ENCODE assay signal across 9 cellular contexts in genomic region chr2:234308073-234308813, GRCh38.
DNase-seq lines count a peak whose midpoint lies in the region; ATAC-seq and TF ChIP-seq lines count a peak whose summit lies in the region.
"Had no signal": no experiment of that assay in that cellular context is flagged by ENCODE, and none has a peak within 500 bp of the region (broad histone marks: within the 10 kb centered on the region; RNA-seq: fewer than 3 reads in every experiment).

No MANE protein-coding gene starts in this region.

- no peak for ATAC-seq in HG03196 (IDR thresholded peaks at IDR 0.05; ENCODE audit: unreplicated experiment)
- no peak for ATAC-seq in GM21528 (IDR thresholded peaks at IDR 0.05; ENCODE audit: low FRiP score, unreplicated experiment)
- ATAC-seq in HG03432 (IDR thresholded peaks at IDR 0.05; ENCODE audit: unreplicated experiment) = no peak
- no peak for ATAC-seq in GM21576 (IDR thresholded peaks at IDR 0.05; ENCODE audit: unreplicated experiment)

- H3K79me2 ChIP-seq in DOHH2 (ENCODE audit: control insufficient read depth, low read length) (no peaks in the 10 kb centered on the region), OCI-LY1 (ENCODE audit: insufficient read depth, low read length) (no peaks in the 10 kb centered on the region)

- no peaks in the 10 kb centered on the region for H3K9me2 ChIP-seq in DOHH2 (replicated peaks; ENCODE audit: control insufficient read depth, low read length)
- no peaks in the 10 kb centered on the region for H3K9me2 ChIP-seq in OCI-LY1 (ENCODE audit: low read depth, low read length)

- peak; percentile 86 for DNase-seq in brain microvascular endothelial cell
- DNase-seq: left cardiac atrium had no signal

- H3K4me3 ChIP-seq in DOHH2 (ENCODE audit: low read length) = peak overlapping the region; percentile 27
- H3K4me3 ChIP-seq in OCI-LY1 (ENCODE audit: low read depth, low read length, poor library complexity, severe bottlenecking) = no peak overlapping the region
- no peak overlapping the region for H3K4me3 ChIP-seq in brain microvascular endothelial cell (ENCODE audit: low read depth, low read length)
- no peak overlapping the region for H3K4me3 ChIP-seq in skeletal muscle tissue (ENCODE audit: low read length in 3 of 3)

- in situ Hi-C loops in brain microvascular endothelial cell (cut with HindIII; ENCODE audit: low pct_ligation_motif_present, low sequenced_read_pairs) = no loop called here

- H3K27me3 ChIP-seq in DOHH2 (ENCODE audit: control insufficient read depth, low read length) (no peaks in the 10 kb centered on the region), OCI-LY1 (ENCODE audit: insufficient read depth, low read length) (no peaks in the 10 kb centered on the region), brain microvascular endothelial cell (replicated peaks) (no peaks in the 10 kb centered on the region), skeletal muscle tissue (ENCODE audit: control insufficient read depth in 3 of 3, insufficient read depth in 3 of 3, low read length in 3 of 3) (no peaks in the 10 kb centered on the region)

- no peaks in the 10 kb centered on the region for H4K20me1 ChIP-seq in DOHH2 (ENCODE audit: control insufficient read depth, insufficient read depth, low read depth, low read length)
- no peaks in the 10 kb centered on the region for H4K20me1 ChIP-seq in OCI-LY1 (ENCODE audit: insufficient read depth, low read length)

- H3K4me1 ChIP-seq in DOHH2 (ENCODE audit: control insufficient read depth, low read length) (peaks cover 18% of the 10 kb centered on the region), OCI-LY1 (ENCODE audit: insufficient read depth, low read length, severe bottlenecking) (peaks cover 31% of the 10 kb centered on the region), skeletal muscle tissue (ENCODE audit: control insufficient read depth in 3 of 3, insufficient read depth in 3 of 3, low read length in 3 of 3) (no peaks in the 10 kb centered on the region)

- H3K4me2 ChIP-seq in DOHH2 (ENCODE audit: low read length) = peak overlapping the region; percentile 40
- H3K4me2 ChIP-seq in OCI-LY1 (ENCODE audit: low read length) = no peak overlapping the region

- H3K9me3 ChIP-seq in DOHH2 (ENCODE audit: control insufficient read depth, insufficient read depth, low read length) (no peaks in the 10 kb centered on the region), OCI-LY1 (ENCODE audit: low read length) (no peaks in the 10 kb centered on the region), skeletal muscle tissue (ENCODE audit: control insufficient read depth in 3 of 3, low read length in 3 of 3) (peaks cover 0 to 4% (median 0%) of the 10 kb centered on the region in 3 donors)

- no peaks in the 10 kb centered on the region for H3F3A ChIP-seq in DOHH2 (ENCODE audit: control insufficient read depth, insufficient read depth)
- no peaks in the 10 kb centered on the region for H3F3A ChIP-seq in OCI-LY1 (ENCODE audit: insufficient read depth, low read length)

- peak overlapping the region; percentile 50 for H3K27ac ChIP-seq in DOHH2 (ENCODE audit: low read depth, low read length)
- peak overlapping the region; percentile 77 for H3K27ac ChIP-seq in OCI-LY1 (ENCODE audit: low read depth, low read length, poor library complexity, severe bottlenecking)
- H3K27ac ChIP-seq in brain microvascular endothelial cell = peak overlapping the region; percentile 100
- H3K27ac ChIP-seq in skeletal muscle tissue (ENCODE audit: low read depth, low read length) = peak overlapping the region; percentile 72

- TF ChIP-seq CTCF in DOHH2 (IDR thresholded peaks at IDR 0.05; ENCODE audit: low read depth, low read length, poor library complexity, severe bottlenecking) (no peak), OCI-LY1 (IDR thresholded peaks at IDR 0.05; ENCODE audit: low read length) (no peak), brain microvascular endothelial cell (IDR thresholded peaks at IDR 0.05; ENCODE audit: low read depth, low read length, missing control alignments) (peak; percentile 39)

- no peak overlapping the region for H2AFZ ChIP-seq in OCI-LY1 (ENCODE audit: low read length)

- H3K9ac ChIP-seq in OCI-LY1 (ENCODE audit: low read length) (no peak overlapping the region), skeletal muscle tissue (ENCODE audit: low read depth in 1 of 3, low read length in 3 of 3) (no peak overlapping the region)

- H3K36me3 ChIP-seq in DOHH2 (ENCODE audit: control insufficient read depth, low read length) = no peaks in the 10 kb centered on the region
- no peaks in the 10 kb centered on the region for H3K36me3 ChIP-seq in OCI-LY1 (ENCODE audit: insufficient read depth, low read length)
- H3K36me3 ChIP-seq in brain microvascular endothelial cell (replicated peaks) = no peaks in the 10 kb centered on the region
- no peaks in the 10 kb centered on the region for H3K36me3 ChIP-seq in skeletal muscle tissue (ENCODE audit: control insufficient read depth in 3 of 3, insufficient read depth in 3 of 3, low read length in 3 of 3)

Comparison
In these comparisons a context has a peak if more than half of its experiments do, and no peak if none do; other contexts are left out.
1. H3K27ac ChIP-seq: peak in every context shown above with its lines; median percentile 100 in brain microvascular endothelial cell; 77 in OCI-LY1; 72 in skeletal muscle tissue; 50 in DOHH2.